ENCODE assay signal across 22 cellular contexts in genomic region chr12:42442328-42442759, GRCh38.
DNase-seq lines count a peak whose midpoint lies in the region; ATAC-seq, FAIRE-seq and TF ChIP-seq lines count a peak whose summit lies in the region.
"Had no signal": no experiment of that assay in that cellular context is flagged by ENCODE, and none has a peak within 500 bp of the region (broad histone marks: within the 10 kb centered on the region; RNA-seq: fewer than 3 reads in every experiment).

No MANE protein-coding gene starts in this region.

- no peaks in the 10 kb centered on the region for H3K27me3 ChIP-seq in H1 (replicated peaks in 1 of 4; ENCODE audit: control insufficient read depth in 3 of 4, extremely low read depth in 1 of 4, insufficient read depth in 3 of 4, low read length in 3 of 4)

- CTCF ChIA-PET in H1 (lab: Charles Lee; ENCODE audit: partially characterized antibody), result interaction anchor here (0.6 to 1.5 kb wide), 7 partner anchors 13 to 840 kb away, joined by 3 to 7 read pairs (median 3); no protein-coding TSS in a partner anchor

- H3K36me3 Mint-ChIP-seq in mesothelial cell of epicardium, result peaks cover 60% of the 10 kb centered on the region

- no peak overlapping the region for H3K4me3 ChIP-seq in H1 (ENCODE audit: extremely low read depth in 1 of 4, insufficient read depth in 2 of 4, low read depth in 3 of 4, low read length in 4 of 4)
- H3K4me3 ChIP-seq: GM23248 had no signal

- 0 out of 4 replicates have a peak overlapping the region, but pooled peaks have one; percentile 6 to 19 for H3K4me2 ChIP-seq in H1 (ENCODE audit: insufficient read depth in 1 of 2, low read depth in 2 of 2, low read length in 2 of 2)

- no peak overlapping the region for H3K23ac ChIP-seq in H1 (ENCODE audit: insufficient read length)

- H3K36me3 ChIP-seq in H1 (ENCODE audit: control insufficient read depth in 2 of 4, insufficient read depth in 4 of 4, low read length in 3 of 4), result peaks cover 0 to 14% (median 2%) of the 10 kb centered on the region in 4 experiments; a peak in 2 of 8 replicates

- H2BK15ac ChIP-seq in H1 (ENCODE audit: low read length), result no peak overlapping the region

- H3K9me3 Mint-ChIP-seq in mesothelial cell of epicardium, result peaks cover 29% of the 10 kb centered on the region

- H2BK12ac ChIP-seq in H1 (ENCODE audit: low read depth, low read length), result no peak overlapping the region

- H4K8ac ChIP-seq in H1 (ENCODE audit: extremely low read depth, insufficient read depth, low read length), result no peak overlapping the region

- ATAC-seq in GM21367 (IDR thresholded peaks at IDR 0.05; ENCODE audit: unreplicated experiment), result no peak
- ATAC-seq: PC-3 had no signal

- no peak overlapping the region for H2BK20ac ChIP-seq in H1 (ENCODE audit: low read length)

- TF ChIP-seq POLR2A in H1 (IDR thresholded peaks at IDR 0.05; ENCODE audit: control extremely low read depth in 1 of 2, low read depth in 2 of 2, low read length in 2 of 2), result no peak

- TF ChIP-seq CTCF in H1 (IDR thresholded peaks at IDR 0.05; ENCODE audit: control extremely low read depth in 1 of 3, insufficient read depth in 1 of 3, low read depth in 1 of 3, low read length in 3 of 3), result no peak
- no peak for TF ChIP-seq CTCF in mesothelial cell of epicardium (IDR thresholded peaks at IDR 0.05; ENCODE audit: unreplicated experiment)

- H3K14ac ChIP-seq in H1 (ENCODE audit: insufficient read length), result no peak overlapping the region

- H3K79me2 ChIP-seq in H1 (ENCODE audit: control insufficient read depth in 1 of 2, insufficient read depth in 2 of 2, low read length in 2 of 2), result no peaks in the 10 kb centered on the region

- H3K27me3 Mint-ChIP-seq in mesothelial cell of epicardium (ENCODE audit: low read depth), result no peaks in the 10 kb centered on the region
- H3K27me3 Mint-ChIP-seq: IgD-negative memory B cell had no signal

- no peaks in the 10 kb centered on the region for H3K23me2 ChIP-seq in H1 (ENCODE audit: low read depth, low read length)

- no peak overlapping the region for H3K27ac ChIP-seq in H1 (ENCODE audit: low read depth, low read length)
- H3K27ac ChIP-seq: C4-2B, GM23248 had no signal

- no peaks in the 10 kb centered on the region for H3K79me1 ChIP-seq in H1 (ENCODE audit: low read depth, low read length)

- no peak overlapping the region for H3K4me3 Mint-ChIP-seq in mesothelial cell of epicardium
- H3K4me3 Mint-ChIP-seq: IgD-negative memory B cell had no signal

- H3K56ac ChIP-seq in H1 (replicated peaks; ENCODE audit: insufficient read length, low read depth, low read length), result no peak overlapping the region

- peaks cover 0 to 10% (median 3%) of the 10 kb centered on the region in 4 experiments; a peak in 3 of 7 replicates for H3K4me1 ChIP-seq in H1 (replicated peaks in 1 of 4; ENCODE audit: control insufficient read depth in 3 of 4, insufficient read depth in 4 of 4, low read length in 3 of 4)

- H3K4ac ChIP-seq in H1 (replicated peaks; ENCODE audit: insufficient read length, low read depth, low read length), result no peak overlapping the region

- H2BK120ac ChIP-seq in H1 (replicated peaks; ENCODE audit: low read depth, low read length), result no peak overlapping the region

- H4K5ac ChIP-seq in H1 (ENCODE audit: insufficient read length, low read depth, low read length), result no peak overlapping the region

- no peak for TF ChIP-seq EP300 in H1 (IDR thresholded peaks at IDR 0.05; ENCODE audit: borderline replicate concordance in 1 of 2, low read depth in 2 of 2, low read length in 2 of 2)

- no peak for FAIRE-seq in H1 (lab: Jason Lieb, UNC)
- FAIRE-seq: A204.1, D721Med, HTR-8/SVneo had no signal

- H3K4me1 Mint-ChIP-seq in mesothelial cell of epicardium, result peaks cover 17% of the 10 kb centered on the region

- no peak for TF ChIP-seq RAD21 in H1 (IDR thresholded peaks at IDR 0.05 in 1 of 2, conservative IDR thresholded peaks at IDR 0.05 in 1 of 2; ENCODE audit: low read depth in 2 of 2, low read length in 2 of 2)

- H2AK5ac ChIP-seq in H1 (ENCODE audit: low read depth, low read length), result no peak overlapping the region; the same call in 1 of the 2 replicates

- 0 out of 2 replicates have a peak overlapping the region, but pooled peaks have one; percentile 2 for H2BK5ac ChIP-seq in H1 (ENCODE audit: low read depth, low read length)

- no peak overlapping the region for H2AFZ ChIP-seq in H1 (ENCODE audit: low read length)
- H2AFZ ChIP-seq: GM23248 had no signal

- peak overlapping the region; percentile 79 for H3K27ac Mint-ChIP-seq in mesothelial cell of epicardium

- no peak overlapping the region for H4K91ac ChIP-seq in H1 (replicated peaks; ENCODE audit: insufficient read length, low read length)

- H3K18ac ChIP-seq in H1 (ENCODE audit: extremely low read depth, low read length), result no peak overlapping the region

- H3K9ac ChIP-seq in H1 (replicated peaks in 1 of 4; ENCODE audit: extremely low read depth in 1 of 4, low read depth in 3 of 4, low read length in 3 of 4), result no peak overlapping the region
- H3K9ac ChIP-seq: GM23248 had no signal

- DNase-seq in ELF-1 (ENCODE audit: low read depth, low spot score), result peak; percentile 73
- peak; percentile 80 for DNase-seq in OCI-M1 (lab: John Stamatoyannopoulos, UW)
- DNase-seq in H1 (ENCODE audit: low read depth in 1 of 2, low spot score in 2 of 2), result peak in 1 of 2 experiments; percentile 43
- DNase-seq in mesothelial cell of epicardium (ENCODE audit: low spot score in 2 of 2, unreplicated experiment in 2 of 2), result no peak
- DNase-seq in mesenteric fat pad (ENCODE audit: low spot score), result no peak
- no peak for DNase-seq in NK-92 (lab: John Stamatoyannopoulos, UW; ENCODE audit: unreplicated experiment)
- DNase-seq: DMS53, EL, GM23248, Karpas-422, NCI-H1417, NCI-H1694 treated with DMSO at 0.1 percent for 48 hours, NCI-H446, NCI-H526 treated with DMSO at 0.1 percent for 48 hours, PC-3, Right ventricle myocardium superior had no signal

- H3K9me3 ChIP-seq in H1 (ENCODE audit: insufficient read depth in 2 of 2, low read depth in 1 of 2, low read length in 1 of 2), result no peaks in the 10 kb centered on the region; a peak in 1 of 4 replicates

- POLR2A ChIA-PET in H1 (lab: Charles Lee; ENCODE audit: partially characterized antibody), result interaction anchor here (0.7 to 1.5 kb wide), 4 partner anchors 8 to 13 kb away, joined by 3 to 6 read pairs (median 4); no protein-coding TSS in a partner anchor

- no peaks in the 10 kb centered on the region for H4K20me1 ChIP-seq in H1 (replicated peaks in 1 of 2; ENCODE audit: control insufficient read depth in 1 of 2, insufficient read depth in 2 of 2, low read length in 2 of 2)

- 70% methylated on average over 18 of the region's 18 CpGs; no CpG with 5 or more reads in 1 of the 2 experiments for WGBS in H1 (ENCODE audit: extremely low coverage in 1 of 2, insufficient coverage in 1 of 2, insufficient read length in 1 of 2, insufficient replicate concordance in 2 of 2, low coverage in 1 of 2, low lambda C conversion rate in 2 of 2, missing lambda C conversion rate in 1 of 2), 2 experiments

TF ChIP-seq in H1, 55 proteins besides CTCF, POLR2A, EP300 and RAD21:
- TF ChIP-seq YY1 (IDR thresholded peaks at IDR 0.05; ENCODE audit: low read depth, low read length), result no peak
- TF ChIP-seq USF2 (IDR thresholded peaks at IDR 0.05; ENCODE audit: low read length), result no peak
- no peak for TF ChIP-seq EZH2 (IDR thresholded peaks at IDR 0.05; ENCODE audit: low read depth, low read length, severe bottlenecking)
- no peak for TF ChIP-seq TAF7 (optimal IDR thresholded peaks at IDR 0.05; ENCODE audit: borderline replicate concordance, low read depth, low read length)
- no peak for TF ChIP-seq BRCA1 (IDR thresholded peaks at IDR 0.05; ENCODE audit: low read depth, low read length)
- no peak for TF ChIP-seq MAFK (IDR thresholded peaks at IDR 0.05; ENCODE audit: low read depth, low read length)
- TF ChIP-seq TBP (IDR thresholded peaks at IDR 0.05; ENCODE audit: low read depth, low read length), result no peak
TF ChIP-seq in H1: peak in this region for 0.

Comparison
In these comparisons a context has a peak if more than half of its experiments do, and no peak if none do; other contexts are left out.
1. DNase-seq: peak in ELF-1 (single experiment) and OCI-M1 (single experiment); none in mesothelial cell of epicardium (0 of 2), mesenteric fat pad (single experiment) and NK-92 (single experiment).